Comparison of ENCODE assay signal across 21 cellular contexts in the genomic region with DNA sequence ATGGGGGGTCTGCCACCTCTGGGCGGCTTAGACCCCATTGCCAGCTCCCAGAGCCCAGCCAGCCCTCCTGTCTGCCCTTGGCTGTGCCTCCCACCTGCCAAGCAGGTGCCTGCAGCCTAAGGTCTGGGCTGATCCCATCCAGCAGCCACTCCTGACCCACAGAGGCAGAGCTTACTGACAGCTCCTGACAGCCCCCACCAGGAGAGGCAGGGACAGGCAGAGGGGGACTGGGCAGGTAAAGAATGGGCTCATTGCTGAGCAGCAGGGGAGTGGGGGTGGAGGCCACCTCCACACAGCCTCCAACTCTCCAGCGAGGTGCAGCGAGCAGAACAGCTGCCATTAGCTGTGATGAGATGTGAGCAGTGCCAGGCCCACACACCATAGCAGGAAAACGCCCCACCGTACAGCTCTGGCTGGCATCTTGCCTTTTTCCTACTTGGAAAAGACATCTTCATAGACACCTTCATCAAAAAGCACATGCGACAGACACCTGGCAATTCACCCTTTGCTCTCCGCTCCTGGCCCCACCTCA.
"Had no signal": no experiment of that assay in that cellular context is flagged by ENCODE, and none has a peak within 500 bp of the region (broad histone marks: within the 10 kb centered on the region; RNA-seq: fewer than 3 reads in every experiment).

No MANE protein-coding gene starts in this region.

- H3K27ac Mint-ChIP-seq: activated CD4-positive, alpha-beta memory T cell treated with anti-CD3 and anti-CD28 coated beads for 36 hours; naive B cell; stimulated activated naive CD8-positive, alpha-beta T cell treated with anti-CD3 and anti-CD28 coated beads, Interleukin-15, Interleukin-2, amounts not matched to agents 100 ng/mL and 50 ng/mL, for 24 hours; T-cell had no signal

- H3K27me3 ChIP-seq: gastroesophageal sphincter, heart left ventricle, right atrium auricular region, spleen, tibial nerve had no signal

- H3K9me3 Mint-ChIP-seq: activated CD4-positive, alpha-beta memory T cell treated with anti-CD3 and anti-CD28 coated beads for 36 hours had no signal

- DNase-seq: activated CD4-positive, alpha-beta memory T cell treated with anti-CD3 and anti-CD28 coated beads for 36 hours; activated CD4-positive, alpha-beta T cell treated with anti-CD3 and anti-CD28 coated beads for 48 hours; activated CD4-positive, CD25-positive, alpha-beta regulatory T cell; activated naive CD4-positive, alpha-beta T cell treated with Interleukin-2 at 50 U/mL for 16 hours; activated T-cell treated with anti-CD3 and anti-CD28 coated beads, Interleukin-2, amount 50 U/mL, for 48 hours; cortex of kidney; heart left ventricle; kidney; lower lobe of right lung; mesendoderm; naive B cell; stimulated activated CD4-positive, alpha-beta T cell treated with anti-CD3 and anti-CD28 coated beads, Interleukin-4, amount 100 ng/mL, for 1 hour; T-cell had no signal

- H3K27me3 Mint-ChIP-seq: activated CD4-positive, alpha-beta memory T cell treated with anti-CD3 and anti-CD28 coated beads for 36 hours; stimulated activated naive CD8-positive, alpha-beta T cell treated with anti-CD3 and anti-CD28 coated beads, Interleukin-15, Interleukin-2, amounts not matched to agents 100 ng/mL and 50 ng/mL, for 24 hours; T-cell had no signal

- H3K36me3 ChIP-seq: gastroesophageal sphincter, heart left ventricle, lower lobe of right lung, prostate gland, right atrium auricular region, spleen, tibial nerve had no signal

- H3K4me3 ChIP-seq: gastroesophageal sphincter, heart left ventricle, lower lobe of right lung, prostate gland, right atrium auricular region, spleen, tibial nerve had no signal

- H3K4me1 Mint-ChIP-seq: naive B cell, T-cell had no signal

- H3K4me3 Mint-ChIP-seq: activated CD4-positive, alpha-beta memory T cell treated with anti-CD3 and anti-CD28 coated beads for 36 hours; naive B cell; stimulated activated naive CD8-positive, alpha-beta T cell treated with anti-CD3 and anti-CD28 coated beads, Interleukin-15, Interleukin-2, amounts not matched to agents 100 ng/mL and 50 ng/mL, for 24 hours; T-cell had no signal

- H3K4me1 ChIP-seq: lower lobe of right lung, prostate gland, right atrium auricular region, spleen had no signal

- H3K9me3 ChIP-seq: gastroesophageal sphincter, heart left ventricle, lower lobe of right lung, prostate gland, right atrium auricular region, tibial nerve had no signal

- ATAC-seq: gastroesophageal sphincter, heart left ventricle, left lobe of liver, T-cell had no signal

- H3K27ac ChIP-seq: epithelial cell of prostate, gastroesophageal sphincter, heart left ventricle, lower lobe of right lung, prostate gland, right atrium auricular region, spleen, tibial nerve had no signal

- H3K36me3 Mint-ChIP-seq: activated CD4-positive, alpha-beta memory T cell treated with anti-CD3 and anti-CD28 coated beads for 36 hours; naive B cell; T-cell had no signal
